ENCODE assay signal across 1 cellular context in genomic region chr9:110464321-110464720, GRCh38.
TF ChIP-seq lines count a peak whose summit lies in the region.

No MANE protein-coding gene starts in this region.

TF ChIP-seq in IMR-90, 13 proteins besides CTCF, POLR2A, EP300 and RAD21 (continued from another document):
- no peak for TF ChIP-seq FOS (IDR thresholded peaks at IDR 0.05; ENCODE audit: low read depth, low read length)
